1 cellular context compared by ENCODE assay signal in the genomic region with DNA sequence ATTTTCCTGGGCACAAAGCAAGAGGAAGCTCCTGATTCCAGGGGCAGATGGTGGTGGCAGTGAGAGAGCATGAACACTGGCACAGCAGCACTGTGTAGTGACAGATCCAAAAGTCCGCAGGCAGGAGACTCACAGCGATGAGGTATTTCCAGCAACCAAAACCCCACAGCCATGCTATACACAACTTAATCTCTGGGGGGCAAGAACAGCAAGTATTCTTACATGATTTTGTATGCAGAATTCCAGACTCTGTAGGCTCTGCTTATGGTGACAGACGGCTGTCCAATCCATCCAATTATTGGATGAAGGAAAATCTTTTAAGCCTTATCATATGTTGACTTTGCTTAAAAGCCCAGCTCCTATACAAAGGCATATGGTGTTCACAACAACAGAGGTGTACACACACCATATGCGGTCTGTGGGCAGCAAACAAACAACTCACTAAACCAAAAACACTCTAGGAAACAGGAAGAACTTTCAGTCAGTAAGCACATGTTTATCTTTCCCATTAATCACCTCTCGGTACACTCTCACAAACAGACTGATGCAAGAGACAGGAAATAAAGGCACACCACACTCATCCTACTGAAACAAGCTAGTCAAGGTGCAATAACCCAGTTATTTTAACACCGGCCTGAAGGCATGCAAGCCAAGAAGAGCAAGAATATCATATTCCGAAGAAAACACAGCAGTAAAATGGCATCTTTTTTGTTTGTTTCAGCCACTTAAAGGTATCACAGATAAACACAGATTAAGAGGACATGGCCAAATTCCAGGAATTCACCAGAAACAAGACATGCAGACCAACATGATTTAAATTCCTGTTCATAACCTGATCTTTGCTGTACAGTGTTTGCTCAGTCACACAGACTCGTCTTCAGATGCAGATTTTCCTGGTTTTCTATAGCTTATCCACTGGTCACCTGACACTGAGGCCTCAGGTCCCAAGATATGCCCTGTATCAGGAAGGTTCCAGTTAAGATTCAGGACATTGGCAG.
TF ChIP-seq lines count a peak whose summit lies in the region.

No MANE protein-coding gene starts in this region.

TF ChIP-seq in HEK293, 187 proteins besides CTCF, POLR2A, EP300 and RAD21 (continued from another document and continues in another):
- TF ChIP-seq, protein P1, sequence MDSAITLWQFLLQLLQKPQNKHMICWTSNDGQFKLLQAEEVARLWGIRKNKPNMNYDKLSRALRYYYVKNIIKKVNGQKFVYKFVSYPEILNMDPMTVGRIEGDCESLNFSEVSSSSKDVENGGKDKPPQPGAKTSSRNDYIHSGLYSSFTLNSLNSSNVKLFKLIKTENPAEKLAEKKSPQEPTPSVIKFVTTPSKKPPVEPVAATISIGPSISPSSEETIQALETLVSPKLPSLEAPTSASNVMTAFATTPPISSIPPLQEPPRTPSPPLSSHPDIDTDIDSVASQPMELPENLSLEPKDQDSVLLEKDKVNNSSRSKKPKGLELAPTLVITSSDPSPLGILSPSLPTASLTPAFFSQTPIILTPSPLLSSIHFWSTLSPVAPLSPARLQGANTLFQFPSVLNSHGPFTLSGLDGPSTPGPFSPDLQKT (IDR thresholded peaks at IDR 0.05; ENCODE audit: borderline replicate concordance, low read depth, low read length), result no peak
- TF ChIP-seq ZNF174 (tag by site-specific recombination; IDR thresholded peaks at IDR 0.05) (no peak), ZNF354C (tag by site-specific recombination; IDR thresholded peaks at IDR 0.05; ENCODE audit: borderline replicate concordance, low read depth) (no peak), ZNF664 (tag by site-specific recombination; IDR thresholded peaks at IDR 0.05) (peak; percentile 7; the same call in 1 of the 2 replicates), ZNF843 (tag by site-specific recombination; IDR thresholded peaks at IDR 0.05) (peak; percentile 37; the same call in 1 of the 2 replicates), ZNF366 (tag by site-specific recombination; conservative IDR thresholded peaks at IDR 0.05) (peak; percentile 85), ZNF624 (tag by site-specific recombination; IDR thresholded peaks at IDR 0.05) (no peak), ZNF155 (tag by site-specific recombination; IDR thresholded peaks at IDR 0.05) (no peak), ZNF600 (tag by site-specific recombination; IDR thresholded peaks at IDR 0.05) (no peak), ZNF610 (tag by site-specific recombination; IDR thresholded peaks at IDR 0.05; ENCODE audit: borderline replicate concordance) (no peak), ZNF585B (tag by site-specific recombination; IDR thresholded peaks at IDR 0.05) (no peak), ZNF324 (tag by site-specific recombination; IDR thresholded peaks at IDR 0.05) (peak; percentile 79; the same call in 1 of the 2 replicates), OSR2 (tag by site-specific recombination; IDR thresholded peaks at IDR 0.05) (no peak; the same call in 1 of the 2 replicates), ZFP37 (tag by site-specific recombination; IDR thresholded peaks at IDR 0.05) (no peak), ZNF248 (tag by site-specific recombination; IDR thresholded peaks at IDR 0.05) (no peak), ZNF626 (tag by site-specific recombination; IDR thresholded peaks at IDR 0.05) (no peak), ZNF112 (tag by site-specific recombination; IDR thresholded peaks at IDR 0.05) (no peak), ZNF48 (tag by site-specific recombination; IDR thresholded peaks at IDR 0.05) (no peak), ZNF416 (tag by site-specific recombination; IDR thresholded peaks at IDR 0.05) (no peak), ZNF596 (tag by site-specific recombination; IDR thresholded peaks at IDR 0.05) (no peak), ZNF701 (tag by site-specific recombination; IDR thresholded peaks at IDR 0.05) (no peak), ZNF302 (tag by site-specific recombination; IDR thresholded peaks at IDR 0.05; ENCODE audit: low read depth) (no peak), ZNF239 (tag by site-specific recombination; IDR thresholded peaks at IDR 0.05) (no peak), EGR2 (tag by site-specific recombination; IDR thresholded peaks at IDR 0.05; ENCODE audit: low read depth) (no peak), ZBTB8A (tag by site-specific recombination; IDR thresholded peaks at IDR 0.05) (no peak), ZNF76 (tag by site-specific recombination; IDR thresholded peaks at IDR 0.05; ENCODE audit: borderline replicate concordance, low read depth) (no peak)
- TF ChIP-seq, protein P2, sequence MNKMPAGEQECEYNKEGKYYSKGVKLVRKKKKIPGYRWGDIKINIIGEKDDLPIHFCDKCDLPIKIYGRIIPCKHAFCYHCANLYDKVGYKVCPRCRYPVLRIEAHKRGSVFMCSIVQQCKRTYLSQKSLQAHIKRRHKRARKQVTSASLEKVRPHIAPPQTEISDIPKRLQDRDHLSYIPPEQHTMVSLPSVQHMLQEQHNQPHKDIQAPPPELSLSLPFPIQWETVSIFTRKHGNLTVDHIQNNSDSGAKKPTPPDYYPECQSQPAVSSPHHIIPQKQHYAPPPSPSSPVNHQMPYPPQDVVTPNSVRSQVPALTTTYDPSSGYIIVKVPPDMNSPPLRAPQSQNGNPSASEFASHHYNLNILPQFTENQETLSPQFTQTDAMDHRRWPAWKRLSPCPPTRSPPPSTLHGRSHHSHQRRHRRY (tag by site-specific recombination; IDR thresholded peaks at IDR 0.05), result no peak
- TF ChIP-seq, protein P3, sequence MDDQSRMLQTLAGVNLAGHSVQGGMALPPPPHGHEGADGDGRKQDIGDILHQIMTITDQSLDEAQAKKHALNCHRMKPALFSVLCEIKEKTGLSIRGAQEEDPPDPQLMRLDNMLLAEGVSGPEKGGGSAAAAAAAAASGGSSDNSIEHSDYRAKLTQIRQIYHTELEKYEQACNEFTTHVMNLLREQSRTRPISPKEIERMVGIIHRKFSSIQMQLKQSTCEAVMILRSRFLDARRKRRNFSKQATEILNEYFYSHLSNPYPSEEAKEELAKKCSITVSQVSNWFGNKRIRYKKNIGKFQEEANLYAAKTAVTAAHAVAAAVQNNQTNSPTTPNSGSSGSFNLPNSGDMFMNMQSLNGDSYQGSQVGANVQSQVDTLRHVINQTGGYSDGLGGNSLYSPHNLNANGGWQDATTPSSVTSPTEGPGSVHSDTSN (CRISPR knock-in tag; IDR thresholded peaks at IDR 0.05), result no peak
- TF ChIP-seq, protein P4, sequence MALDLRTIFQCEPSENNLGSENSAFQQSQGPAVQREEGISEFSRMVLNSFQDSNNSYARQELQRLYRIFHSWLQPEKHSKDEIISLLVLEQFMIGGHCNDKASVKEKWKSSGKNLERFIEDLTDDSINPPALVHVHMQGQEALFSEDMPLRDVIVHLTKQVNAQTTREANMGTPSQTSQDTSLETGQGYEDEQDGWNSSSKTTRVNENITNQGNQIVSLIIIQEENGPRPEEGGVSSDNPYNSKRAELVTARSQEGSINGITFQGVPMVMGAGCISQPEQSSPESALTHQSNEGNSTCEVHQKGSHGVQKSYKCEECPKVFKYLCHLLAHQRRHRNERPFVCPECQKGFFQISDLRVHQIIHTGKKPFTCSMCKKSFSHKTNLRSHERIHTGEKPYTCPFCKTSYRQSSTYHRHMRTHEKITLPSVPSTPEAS (tag by site-specific recombination; IDR thresholded peaks at IDR 0.05), result peak; percentile 66
- TF ChIP-seq, protein P5, sequence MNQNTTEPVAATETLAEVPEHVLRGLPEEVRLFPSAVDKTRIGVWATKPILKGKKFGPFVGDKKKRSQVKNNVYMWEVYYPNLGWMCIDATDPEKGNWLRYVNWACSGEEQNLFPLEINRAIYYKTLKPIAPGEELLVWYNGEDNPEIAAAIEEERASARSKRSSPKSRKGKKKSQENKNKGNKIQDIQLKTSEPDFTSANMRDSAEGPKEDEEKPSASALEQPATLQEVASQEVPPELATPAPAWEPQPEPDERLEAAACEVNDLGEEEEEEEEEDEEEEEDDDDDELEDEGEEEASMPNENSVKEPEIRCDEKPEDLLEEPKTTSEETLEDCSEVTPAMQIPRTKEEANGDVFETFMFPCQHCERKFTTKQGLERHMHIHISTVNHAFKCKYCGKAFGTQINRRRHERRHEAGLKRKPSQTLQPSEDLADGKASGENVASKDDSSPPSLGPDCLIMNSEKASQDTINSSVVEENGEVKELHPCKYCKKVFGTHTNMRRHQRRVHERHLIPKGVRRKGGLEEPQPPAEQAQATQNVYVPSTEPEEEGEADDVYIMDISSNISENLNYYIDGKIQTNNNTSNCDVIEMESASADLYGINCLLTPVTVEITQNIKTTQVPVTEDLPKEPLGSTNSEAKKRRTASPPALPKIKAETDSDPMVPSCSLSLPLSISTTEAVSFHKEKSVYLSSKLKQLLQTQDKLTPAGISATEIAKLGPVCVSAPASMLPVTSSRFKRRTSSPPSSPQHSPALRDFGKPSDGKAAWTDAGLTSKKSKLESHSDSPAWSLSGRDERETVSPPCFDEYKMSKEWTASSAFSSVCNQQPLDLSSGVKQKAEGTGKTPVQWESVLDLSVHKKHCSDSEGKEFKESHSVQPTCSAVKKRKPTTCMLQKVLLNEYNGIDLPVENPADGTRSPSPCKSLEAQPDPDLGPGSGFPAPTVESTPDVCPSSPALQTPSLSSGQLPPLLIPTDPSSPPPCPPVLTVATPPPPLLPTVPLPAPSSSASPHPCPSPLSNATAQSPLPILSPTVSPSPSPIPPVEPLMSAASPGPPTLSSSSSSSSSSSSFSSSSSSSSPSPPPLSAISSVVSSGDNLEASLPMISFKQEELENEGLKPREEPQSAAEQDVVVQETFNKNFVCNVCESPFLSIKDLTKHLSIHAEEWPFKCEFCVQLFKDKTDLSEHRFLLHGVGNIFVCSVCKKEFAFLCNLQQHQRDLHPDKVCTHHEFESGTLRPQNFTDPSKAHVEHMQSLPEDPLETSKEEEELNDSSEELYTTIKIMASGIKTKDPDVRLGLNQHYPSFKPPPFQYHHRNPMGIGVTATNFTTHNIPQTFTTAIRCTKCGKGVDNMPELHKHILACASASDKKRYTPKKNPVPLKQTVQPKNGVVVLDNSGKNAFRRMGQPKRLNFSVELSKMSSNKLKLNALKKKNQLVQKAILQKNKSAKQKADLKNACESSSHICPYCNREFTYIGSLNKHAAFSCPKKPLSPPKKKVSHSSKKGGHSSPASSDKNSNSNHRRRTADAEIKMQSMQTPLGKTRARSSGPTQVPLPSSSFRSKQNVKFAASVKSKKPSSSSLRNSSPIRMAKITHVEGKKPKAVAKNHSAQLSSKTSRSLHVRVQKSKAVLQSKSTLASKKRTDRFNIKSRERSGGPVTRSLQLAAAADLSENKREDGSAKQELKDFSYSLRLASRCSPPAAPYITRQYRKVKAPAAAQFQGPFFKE (tag by site-specific recombination; IDR thresholded peaks at IDR 0.05; ENCODE audit: borderline replicate concordance), result no peak
- TF ChIP-seq, protein P6, sequence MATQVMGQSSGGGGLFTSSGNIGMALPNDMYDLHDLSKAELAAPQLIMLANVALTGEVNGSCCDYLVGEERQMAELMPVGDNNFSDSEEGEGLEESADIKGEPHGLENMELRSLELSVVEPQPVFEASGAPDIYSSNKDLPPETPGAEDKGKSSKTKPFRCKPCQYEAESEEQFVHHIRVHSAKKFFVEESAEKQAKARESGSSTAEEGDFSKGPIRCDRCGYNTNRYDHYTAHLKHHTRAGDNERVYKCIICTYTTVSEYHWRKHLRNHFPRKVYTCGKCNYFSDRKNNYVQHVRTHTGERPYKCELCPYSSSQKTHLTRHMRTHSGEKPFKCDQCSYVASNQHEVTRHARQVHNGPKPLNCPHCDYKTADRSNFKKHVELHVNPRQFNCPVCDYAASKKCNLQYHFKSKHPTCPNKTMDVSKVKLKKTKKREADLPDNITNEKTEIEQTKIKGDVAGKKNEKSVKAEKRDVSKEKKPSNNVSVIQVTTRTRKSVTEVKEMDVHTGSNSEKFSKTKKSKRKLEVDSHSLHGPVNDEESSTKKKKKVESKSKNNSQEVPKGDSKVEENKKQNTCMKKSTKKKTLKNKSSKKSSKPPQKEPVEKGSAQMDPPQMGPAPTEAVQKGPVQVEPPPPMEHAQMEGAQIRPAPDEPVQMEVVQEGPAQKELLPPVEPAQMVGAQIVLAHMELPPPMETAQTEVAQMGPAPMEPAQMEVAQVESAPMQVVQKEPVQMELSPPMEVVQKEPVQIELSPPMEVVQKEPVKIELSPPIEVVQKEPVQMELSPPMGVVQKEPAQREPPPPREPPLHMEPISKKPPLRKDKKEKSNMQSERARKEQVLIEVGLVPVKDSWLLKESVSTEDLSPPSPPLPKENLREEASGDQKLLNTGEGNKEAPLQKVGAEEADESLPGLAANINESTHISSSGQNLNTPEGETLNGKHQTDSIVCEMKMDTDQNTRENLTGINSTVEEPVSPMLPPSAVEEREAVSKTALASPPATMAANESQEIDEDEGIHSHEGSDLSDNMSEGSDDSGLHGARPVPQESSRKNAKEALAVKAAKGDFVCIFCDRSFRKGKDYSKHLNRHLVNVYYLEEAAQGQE (tag by site-specific recombination; IDR thresholded peaks at IDR 0.05), result no peak
- TF ChIP-seq, protein P7, sequence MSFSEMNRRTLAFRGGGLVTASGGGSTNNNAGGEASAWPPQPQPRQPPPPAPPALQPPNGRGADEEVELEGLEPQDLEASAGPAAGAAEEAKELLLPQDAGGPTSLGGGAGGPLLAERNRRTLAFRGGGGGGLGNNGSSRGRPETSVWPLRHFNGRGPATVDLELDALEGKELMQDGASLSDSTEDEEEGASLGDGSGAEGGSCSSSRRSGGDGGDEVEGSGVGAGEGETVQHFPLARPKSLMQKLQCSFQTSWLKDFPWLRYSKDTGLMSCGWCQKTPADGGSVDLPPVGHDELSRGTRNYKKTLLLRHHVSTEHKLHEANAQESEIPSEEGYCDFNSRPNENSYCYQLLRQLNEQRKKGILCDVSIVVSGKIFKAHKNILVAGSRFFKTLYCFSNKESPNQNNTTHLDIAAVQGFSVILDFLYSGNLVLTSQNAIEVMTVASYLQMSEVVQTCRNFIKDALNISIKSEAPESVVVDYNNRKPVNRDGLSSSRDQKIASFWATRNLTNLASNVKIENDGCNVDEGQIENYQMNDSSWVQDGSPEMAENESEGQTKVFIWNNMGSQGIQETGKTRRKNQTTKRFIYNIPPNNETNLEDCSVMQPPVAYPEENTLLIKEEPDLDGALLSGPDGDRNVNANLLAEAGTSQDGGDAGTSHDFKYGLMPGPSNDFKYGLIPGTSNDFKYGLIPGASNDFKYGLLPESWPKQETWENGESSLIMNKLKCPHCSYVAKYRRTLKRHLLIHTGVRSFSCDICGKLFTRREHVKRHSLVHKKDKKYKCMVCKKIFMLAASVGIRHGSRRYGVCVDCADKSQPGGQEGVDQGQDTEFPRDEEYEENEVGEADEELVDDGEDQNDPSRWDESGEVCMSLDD (tag by site-specific recombination; IDR thresholded peaks at IDR 0.05), result no peak
